30 cellular contexts compared by ENCODE assay signal in genomic region chr6:36798852-36799251, GRCh38. TPM values are rescaled to one million over a fixed set of nuclear protein-coding genes. Genes with fewer than 3 reads are reported as not detected.
"Had no signal": no experiment of that assay in that cellular context is flagged by ENCODE, and none has a peak within 500 bp of the region (broad histone marks: within the 10 kb centered on the region; RNA-seq: fewer than 3 reads in every experiment).

No MANE protein-coding gene starts in this region.

- H3K36me3 ChIP-seq: ovary, right lobe of liver, sigmoid colon, suprapubic skin, tibial artery, transverse colon, upper lobe of right lung, vagina had no signal

- FAIRE-seq: small intestine had no signal

- DNase-seq: naive thymus-derived CD8-positive, alpha-beta T cell; nephron progenitor cell; occipital lobe; ovary; psoas muscle; right lobe of liver; sigmoid colon; small intestine; stimulated activated CD4-positive, alpha-beta T cell treated with anti-CD3 and anti-CD28 coated beads, Interleukin-15, amount 100 ng/mL, for 24 hours; stimulated activated CD4-positive, alpha-beta T cell treated with anti-CD3 and anti-CD28 coated beads, Interleukin-2, amount 100 ng/mL, for 24 hours; stimulated activated CD4-positive, alpha-beta T cell treated with anti-CD3 and anti-CD28 coated beads, Interleukin-2, amount 100 ng/mL, for 48 hours; stimulated activated CD4-positive, alpha-beta T cell treated with anti-CD3 and anti-CD28 coated beads, Interleukin-4, amount 100 ng/mL, for 24 hours; stimulated activated naive CD4-positive, alpha-beta T cell; stimulated activated naive CD8-positive, alpha-beta T cell treated with anti-CD3 and anti-CD28 coated beads, Interleukin-15, amount 100 ng/mL, for 72 hours; stimulated activated naive CD8-positive, alpha-beta T cell treated with anti-CD3 and anti-CD28 coated beads, Interleukin-15, Interleukin-2, amounts not matched to agents 100 U/mL and 50 U/mL, for 24 hours; substantia nigra; testis; tibial artery; transverse colon; upper lobe of right lung had no signal

- H3K27ac Mint-ChIP-seq: naive thymus-derived CD8-positive, alpha-beta T cell; natural killer cell treated with Interleukin-12 subunit alpha and Interleukin-12 subunit beta and Interleukin-15 and Interleukin-18, amount 100 ng/mL, for 72 hours; nephron progenitor cell; progenitor cell of endocrine pancreas; stimulated activated memory B cell treated with anti-CD40 and anti-IgM and Interleukin-4, amounts not matched to agents 10 μg/mL and 1 μg/mL and 100 μg/mL, for 72 hours; type B pancreatic cell had no signal

- H3K9me3 ChIP-seq: ovary, psoas muscle, right lobe of liver, sigmoid colon, suprapubic skin, testis, tibial artery, transverse colon, upper lobe of right lung, vagina had no signal

- ATAC-seq: naive thymus-derived CD8-positive, alpha-beta T cell; natural killer cell treated with Interleukin-12 subunit alpha and Interleukin-12 subunit beta and Interleukin-15 and Interleukin-18, amount 100 ng/mL, for 72 hours; psoas muscle; right cardiac atrium; right lobe of liver; stimulated activated memory B cell treated with anti-CD40 and anti-IgM and Interleukin-4, amounts not matched to agents 10 μg/mL and 1 μg/mL and 100 μg/mL, for 72 hours; stimulated activated naive CD8-positive, alpha-beta T cell treated with anti-CD3 and anti-CD28 coated beads, Interleukin-15, amount 100 ng/mL, for 72 hours; stimulated activated naive CD8-positive, alpha-beta T cell treated with anti-CD3 and anti-CD28 coated beads, Interleukin-15, Interleukin-2, amounts not matched to agents 100 U/mL and 50 U/mL, for 24 hours; upper lobe of right lung had no signal

- H3K4me1 ChIP-seq: parathyroid adenoma, psoas muscle, right lobe of liver, sigmoid colon, tibial artery, upper lobe of right lung had no signal

- H3K27ac ChIP-seq: ovary, parathyroid adenoma, psoas muscle, right lobe of liver, sigmoid colon, suprapubic skin, testis, tibial artery, transverse colon, upper lobe of right lung, vagina had no signal

- H3K27me3 ChIP-seq: ovary, right lobe of liver, suprapubic skin, testis, transverse colon, upper lobe of right lung, vagina had no signal

- H3K36me3 Mint-ChIP-seq: naive thymus-derived CD8-positive, alpha-beta T cell; natural killer cell treated with Interleukin-12 subunit alpha and Interleukin-12 subunit beta and Interleukin-15 and Interleukin-18, amount 100 ng/mL, for 72 hours; stimulated activated memory B cell treated with anti-CD40 and anti-IgM and Interleukin-4, amounts not matched to agents 10 μg/mL and 1 μg/mL and 100 μg/mL, for 72 hours; type B pancreatic cell had no signal

- H3K4me3 Mint-ChIP-seq: naive thymus-derived CD8-positive, alpha-beta T cell; natural killer cell treated with Interleukin-12 subunit alpha and Interleukin-12 subunit beta and Interleukin-15 and Interleukin-18, amount 100 ng/mL, for 72 hours; nephron progenitor cell; neural crest cell; stimulated activated memory B cell treated with anti-CD40 and anti-IgM and Interleukin-4, amounts not matched to agents 10 μg/mL and 1 μg/mL and 100 μg/mL, for 72 hours; stimulated activated naive CD8-positive, alpha-beta T cell treated with anti-CD3 and anti-CD28 coated beads, Interleukin-15, amount 100 ng/mL, for 72 hours; type B pancreatic cell had no signal

- H3K9ac ChIP-seq: parathyroid adenoma had no signal

- H3K4me3 ChIP-seq: ovary, psoas muscle, right lobe of liver, sigmoid colon, suprapubic skin, testis, tibial artery, transverse colon, upper lobe of right lung, vagina had no signal

- H3K9me3 Mint-ChIP-seq: naive thymus-derived CD8-positive, alpha-beta T cell; natural killer cell treated with Interleukin-12 subunit alpha and Interleukin-12 subunit beta and Interleukin-15 and Interleukin-18, amount 100 ng/mL, for 72 hours; nephron progenitor cell; neural crest cell; stimulated activated memory B cell treated with anti-CD40 and anti-IgM and Interleukin-4, amounts not matched to agents 10 μg/mL and 1 μg/mL and 100 μg/mL, for 72 hours; stimulated activated naive CD8-positive, alpha-beta T cell treated with anti-CD3 and anti-CD28 coated beads, Interleukin-15, amount 100 ng/mL, for 72 hours; type B pancreatic cell had no signal

RNA-seq across cellular contexts. Expression of gene CPNE5, which starts 40.4 kb away (rescaled TPM):
- total RNA-seq: osteoblast had no signal
